ENCODE assay signal across 1 cellular context in genomic region chr3:128424508-128425069, GRCh38.
TF ChIP-seq lines count a peak whose summit lies in the region.

No MANE protein-coding gene starts in this region.

TF ChIP-seq in HEK293T, 16 proteins besides CTCF, POLR2A, EP300 and RAD21 (continued from another document):
- TF ChIP-seq TARDBP (IDR thresholded peaks at IDR 0.05) (no peak), NFRKB (IDR thresholded peaks at IDR 0.05) (no peak)
